9 cellular contexts compared by ENCODE assay signal in genomic region chr11:125728969-125729368, GRCh38. TPM values are rescaled to one million over a fixed set of nuclear protein-coding genes. Genes with fewer than 3 reads are reported as not detected.
"Had no signal": no experiment of that assay in that cellular context is flagged by ENCODE, and none has a peak within 500 bp of the region (broad histone marks: within the 10 kb centered on the region; RNA-seq: fewer than 3 reads in every experiment).

No MANE protein-coding gene starts in this region.

- H3K9ac ChIP-seq: GM23248 had no signal

- H3K36me3 ChIP-seq: HAP-1 had no signal

- H3K4me3 ChIP-seq: GM23248, HAP-1, K562 had no signal

- H3K9me3 ChIP-seq: HAP-1 had no signal

- H2AFZ ChIP-seq: GM23248 had no signal

- H3K4me1 ChIP-seq: HAP-1 had no signal

- DNase-seq: GM23248, GOT3, H7, HFFc6, IMR-90 had no signal

- H3K27ac ChIP-seq: GM23248 had no signal

RNA-seq across cellular contexts. Expression of gene PATE1, which starts 17.1 kb away (rescaled TPM):
- total RNA-seq: GM23248, H4, H7, HFFc6, HT-29, IMR-90, K562 had no signal

RNA-seq across cellular contexts. Expression of gene ACRV1, which starts 48.3 kb away (rescaled TPM):
- total RNA-seq: GM23248, H4, H7, HFFc6, HT-29, IMR-90, K562 had no signal

RNA-seq across cellular contexts. Expression of gene PATE2, which starts 49.7 kb away (rescaled TPM):
- total RNA-seq: GM23248, H4, H7, HT-29, IMR-90, K562 had no signal

RNA-seq across cellular contexts. Expression of gene PATE3, which starts 59.0 kb away (rescaled TPM):
- total RNA-seq: GM23248, H4, H7, HFFc6, HT-29, IMR-90, K562 had no signal
